10 cellular contexts compared by ENCODE assay signal in the genomic region with DNA sequence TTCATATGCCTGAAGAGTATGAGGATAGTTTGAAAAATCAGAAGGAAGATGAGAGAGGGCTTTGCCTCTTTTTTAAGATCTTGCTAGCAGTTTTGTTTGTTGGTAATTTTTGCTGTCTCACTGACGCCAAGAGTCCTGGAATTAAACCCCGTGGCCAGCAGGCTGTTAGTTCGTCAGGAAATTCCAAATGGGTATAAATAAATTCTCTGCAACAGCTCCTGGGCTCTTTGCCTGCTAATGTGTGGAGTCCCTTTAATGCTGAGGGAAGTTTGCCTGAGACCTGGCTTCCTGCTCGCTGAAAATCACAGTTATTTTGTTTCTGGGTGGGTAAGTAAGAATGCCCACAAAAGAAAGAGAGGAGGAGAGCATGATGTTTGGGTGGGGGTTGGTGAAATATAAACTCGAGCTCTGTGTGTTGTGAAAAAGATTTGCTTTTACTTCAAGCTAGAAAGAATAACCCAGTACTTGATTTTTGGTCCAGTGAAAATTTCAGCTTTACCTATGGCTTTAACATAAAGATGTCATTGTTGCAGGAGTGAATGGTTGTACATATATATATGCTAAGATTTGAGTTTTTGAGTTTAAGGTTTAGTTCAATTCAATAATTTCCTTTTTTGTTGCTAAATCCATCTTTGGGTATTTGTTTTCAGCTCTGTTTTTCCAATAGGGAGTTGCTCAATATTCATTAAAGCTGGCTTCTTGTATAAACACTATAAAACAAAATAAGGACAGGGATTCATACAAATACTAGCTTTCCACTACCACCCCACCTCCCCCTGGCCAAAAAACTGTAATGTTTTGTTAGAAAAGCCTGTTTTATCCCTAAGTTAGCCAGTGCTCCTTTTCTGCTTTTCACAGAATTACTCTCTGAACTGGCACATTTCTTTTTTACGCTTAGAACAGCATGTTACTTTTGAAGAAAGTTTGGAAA.
DNase-seq lines count a peak whose midpoint lies in the region; ATAC-seq and TF ChIP-seq lines count a peak whose summit lies in the region.
"Had no signal": no experiment of that assay in that cellular context is flagged by ENCODE, and none has a peak within 500 bp of the region (broad histone marks: within the 10 kb centered on the region; RNA-seq: fewer than 3 reads in every experiment).

No MANE protein-coding gene starts in this region.

- ATAC-seq in HG03342 (IDR thresholded peaks at IDR 0.05; ENCODE audit: unreplicated experiment), result no peak
- ATAC-seq in GM18498 (IDR thresholded peaks at IDR 0.05; ENCODE audit: unreplicated experiment), result no peak

- H3K9ac ChIP-seq in skeletal muscle satellite cell (ENCODE audit: low read depth, low read length), result peak overlapping the region; percentile 88

- H3K4me1 ChIP-seq in skeletal muscle satellite cell (ENCODE audit: control insufficient read depth, insufficient read depth, low read length), result peaks cover 69% of the 10 kb centered on the region

- no peaks in the 10 kb centered on the region for H3K36me3 ChIP-seq in skeletal muscle satellite cell (ENCODE audit: insufficient read depth, low read length)

- TF ChIP-seq CTCF in MCF 10A (IDR thresholded peaks at IDR 0.05; ENCODE audit: unreplicated experiment), result no peak

- H3K4me3 Mint-ChIP-seq in MCF 10A (ENCODE audit: unreplicated experiment), result peak overlapping the region; percentile 63

- H3K9me3 ChIP-seq in skeletal muscle satellite cell (replicated peaks; ENCODE audit: low read length), result no peaks in the 10 kb centered on the region

- H3K36me3 Mint-ChIP-seq in MCF 10A (ENCODE audit: insufficient read depth, unreplicated experiment), result peaks cover 31% of the 10 kb centered on the region

- CTCF ChIA-PET in MCF 10A (lab: Yijun Ruan, JAX), result interaction anchor here (0.6 to 1.7 kb wide), 9 partner anchors 9 to 247 kb away, joined by 3 to 8 read pairs (median 5); no protein-coding TSS in a partner anchor

- DNase-seq in H4 (ENCODE audit: low spot score), result peak; percentile 63
- DNase-seq in MCF 10A (ENCODE audit: unreplicated experiment), result peak; percentile 41
- DNase-seq in kidney glomerular epithelial cell (lab: John Stamatoyannopoulos, UW), result peak; percentile 35
- no peak for DNase-seq in NCI-H2029 treated with DMSO at 0.1 percent for 48 hours (lab: John Stamatoyannopoulos, UW)
- no peak for DNase-seq in activated CD4-positive, CD25-positive, alpha-beta regulatory T cell treated with anti-CD3 and anti-CD28 coated beads, Interleukin-2, amount 50 U/mL, for 72 hours
- DNase-seq: activated T-cell treated with anti-CD3 and anti-CD28 coated beads, Interleukin-2, amount 50 U/mL, for 48 hours; MV-4-11 had no signal

- H3K4me3 ChIP-seq in skeletal muscle satellite cell (ENCODE audit: low read length), result peak overlapping the region; percentile 64

- peaks cover 53% of the 10 kb centered on the region for H3K4me1 Mint-ChIP-seq in MCF 10A (ENCODE audit: insufficient read depth, unreplicated experiment)

- H3K27ac Mint-ChIP-seq in MCF 10A (ENCODE audit: low read depth, unreplicated experiment), result peak overlapping the region; percentile 75

- intact Hi-C loops in MCF 10A (cut with micrococcal nuclease), result loop anchor here (1.0 kb wide), 1 partner anchor 7 kb away; no protein-coding TSS in a partner anchor

- BruUV-seq in MCF 10A (replicated peaks; lab: Mats Ljungman, UMichigan), result no TSS peak

- peak overlapping the region; percentile 79 for H3K4me2 ChIP-seq in skeletal muscle satellite cell (ENCODE audit: low read length)

- POLR2A ChIA-PET in MCF 10A (lab: Yijun Ruan, JAX), result interaction anchor here (0.7 to 6.3 kb wide), 21 partner anchors 8 to 274 kb away, joined by 3 to 139 read pairs (median 5); a partner anchor contains a TSS

- no peaks in the 10 kb centered on the region for H3K9me3 Mint-ChIP-seq in MCF 10A (ENCODE audit: unreplicated experiment)

- H3K27me3 ChIP-seq in skeletal muscle satellite cell (ENCODE audit: control insufficient read depth, insufficient read depth, low read length), result no peaks in the 10 kb centered on the region

- no peaks in the 10 kb centered on the region for H3K27me3 Mint-ChIP-seq in MCF 10A (ENCODE audit: insufficient read depth, unreplicated experiment)

Comparison
In these comparisons a context has a peak if more than half of its experiments do, and no peak if none do; other contexts are left out.
1. DNase-seq: peak in H4 (single experiment), MCF 10A (single experiment) and kidney glomerular epithelial cell (single experiment); none in NCI-H2029 treated with DMSO at 0.1 percent for 48 hours (single experiment) and activated CD4-positive, CD25-positive, alpha-beta regulatory T cell treated with anti-CD3 and anti-CD28 coated beads, Interleukin-2, amount 50 U/mL, for 72 hours (single experiment).